In genomic region chr19:3761382-3762129, GRCh38 we compare ENCODE assay signal across 8 cellular contexts. TPM values are rescaled to one million over a fixed set of nuclear protein-coding genes. Genes with fewer than 3 reads are reported as not detected.
DNase-seq lines count a peak whose midpoint lies in the region; ATAC-seq and TF ChIP-seq lines count a peak whose summit lies in the region.

Gene APBA3 (minus strand): TSS chr19:3761692. CDS start chr19:3760264, 1,428 bp downstream.

- H3K27me3 ChIP-seq in ascending aorta (no peaks in the 10 kb centered on the region), aorta (ENCODE audit: control insufficient read depth in 1 of 2, insufficient read depth in 2 of 2, low read length in 1 of 2) (no peaks in the 10 kb centered on the region)

- H3K9me3 ChIP-seq in ascending aorta, result no peaks in the 10 kb centered on the region
- H3K9me3 ChIP-seq in aorta (ENCODE audit: control insufficient read depth, low read length), result no peaks in the 10 kb centered on the region

- H3K4me3 ChIP-seq in ascending aorta, result peak within 1 kb of the TSS; percentile 88 to 95
- H3K4me3 ChIP-seq in aorta (ENCODE audit: low read length in 2 of 2), result peak within 1 kb of the TSS; percentile 64 to 98

- peaks cover 20% of the 10 kb centered on the region for H3K36me3 Mint-ChIP-seq in T-helper 2 cell treated with Interferon-gamma antibody and Interleukin-4, amounts not matched to agents 5 μg/mL and 100 μg/mL, for 36 hours (ENCODE audit: low read depth)

- peaks cover 3% of the 10 kb centered on the region for H3K27me3 Mint-ChIP-seq in T-helper 2 cell treated with Interferon-gamma antibody and Interleukin-4, amounts not matched to agents 5 μg/mL and 100 μg/mL, for 36 hours (ENCODE audit: low read depth)

- ATAC-seq in HG02870 (IDR thresholded peaks at IDR 0.05; ENCODE audit: unreplicated experiment), result peak; percentile 36
- peak; percentile 90 for ATAC-seq in aorta (ENCODE audit: low FRiP score)

- peak within 1 kb of the TSS; percentile 87 to 98 for H3K27ac ChIP-seq in ascending aorta
- peak within 1 kb of the TSS; percentile 73 to 79 for H3K27ac ChIP-seq in aorta (ENCODE audit: low read depth in 1 of 2, low read length in 2 of 2)

- H3K9me3 Mint-ChIP-seq in T-helper 2 cell treated with Interferon-gamma antibody and Interleukin-4, amounts not matched to agents 5 μg/mL and 100 μg/mL, for 36 hours, result no peaks in the 10 kb centered on the region

- peaks cover 13 to 40% of the 10 kb centered on the region in 2 donors for H3K36me3 ChIP-seq in ascending aorta
- H3K36me3 ChIP-seq in aorta (ENCODE audit: control insufficient read depth in 1 of 2, insufficient read depth in 2 of 2, low read length in 1 of 2), result no peaks in the 10 kb centered on the region

- H3K4me1 Mint-ChIP-seq in T-helper 2 cell treated with Interferon-gamma antibody and Interleukin-4, amounts not matched to agents 5 μg/mL and 100 μg/mL, for 36 hours (ENCODE audit: low read depth), result peaks cover 21% of the 10 kb centered on the region

- intact Hi-C loops in ascending aorta (cut with DNase I) (loop anchor here (1.0 to 5.0 kb wide), 8 partner anchors 91 to 1206 kb away; partner anchors contain the start of genes ANKRD24, KDM4B, PIAS4 and SIRT6), aorta (cut with DNase I) (loop anchor here in 1 of 2 donors (5.0 kb wide), 2 partner anchors 211 to 226 kb away; partner anchors contain the start of genes DAPK3 and EEF2)

- DNase-seq in GM10266 (ENCODE audit: extremely low spot score) (peak; percentile 97), NCI-H187 treated with DMSO at 0.1 percent for 48 hours (lab: John Stamatoyannopoulos, UW) (peak; percentile 13), ascending aorta (ENCODE audit: low spot score in 2 of 2) (peak; percentile 73 to 95), hepatic stellate cell (ENCODE audit: low spot score) (peak; percentile 94), renal cortical epithelial cell (ENCODE audit: low read depth) (peak; percentile 67), aorta (peak; percentile 94 to 98)
- peak; percentile 95 for DNase-seq in T-helper 2 cell treated with Interferon-gamma antibody and Interleukin-4, amounts not matched to agents 5 μg/mL and 100 μg/mL, for 36 hours (ENCODE audit: low spot score)

- TF ChIP-seq CTCF in GM10266 (IDR thresholded peaks at IDR 0.05; ENCODE audit: control insufficient read depth, insufficient read depth, low read depth, missing control alignments), result peak; percentile 83
- peak; percentile 64 to 75 (median 68) for TF ChIP-seq CTCF in ascending aorta (IDR thresholded peaks at IDR 0.05)

- 3 to 4% methylated on average over 45 of the region's 45 CpGs for WGBS in aorta, 2 donors

- peak within 1 kb of the TSS; percentile 99 for H3K4me3 Mint-ChIP-seq in T-helper 2 cell treated with Interferon-gamma antibody and Interleukin-4, amounts not matched to agents 5 μg/mL and 100 μg/mL, for 36 hours

- peaks cover 9 to 22% of the 10 kb centered on the region in 2 donors for H3K4me1 ChIP-seq in ascending aorta
- no peaks in the 10 kb centered on the region for H3K4me1 ChIP-seq in aorta (ENCODE audit: control insufficient read depth in 1 of 2, insufficient read depth in 2 of 2, low read length in 2 of 2)

- peak within 1 kb of the TSS; percentile 100 for H3K27ac Mint-ChIP-seq in T-helper 2 cell treated with Interferon-gamma antibody and Interleukin-4, amounts not matched to agents 5 μg/mL and 100 μg/mL, for 36 hours

RNA-seq across cellular contexts. Expression of gene APBA3, which starts in this region (rescaled TPM):
- total RNA-seq in ascending aorta (58.9 TPM), renal cortical epithelial cell (24.7 and 26.6 TPM in 2 replicates), aorta (10 to 100 TPM; 15.7 to 24.3 TPM)
- 10 to 100 TPM in 1 of 2 donors, 1 to 10 TPM in 1; 7.1 to 25.6 TPM for polyA plus RNA-seq in aorta

Comparison
In these comparisons a context has a peak if more than half of its experiments do, and no peak if none do; other contexts are left out.
1. Peak in every context shown above with its lines: DNase-seq, ATAC-seq, H3K4me3 ChIP-seq and H3K27ac ChIP-seq.
2. DNase-seq: peak in every context shown above with its lines; median percentile 97 in GM10266; 96 in aorta; 95 in T-helper 2 cell treated with Interferon-gamma antibody and Interleukin-4, amounts not matched to agents 5 μg/mL and 100 μg/mL, for 36 hours; 94 in hepatic stellate cell; 84 in ascending aorta; 67 in renal cortical epithelial cell; 13 in NCI-H187 treated with DMSO at 0.1 percent for 48 hours.